8 cellular contexts compared by ENCODE assay signal in the genomic region with DNA sequence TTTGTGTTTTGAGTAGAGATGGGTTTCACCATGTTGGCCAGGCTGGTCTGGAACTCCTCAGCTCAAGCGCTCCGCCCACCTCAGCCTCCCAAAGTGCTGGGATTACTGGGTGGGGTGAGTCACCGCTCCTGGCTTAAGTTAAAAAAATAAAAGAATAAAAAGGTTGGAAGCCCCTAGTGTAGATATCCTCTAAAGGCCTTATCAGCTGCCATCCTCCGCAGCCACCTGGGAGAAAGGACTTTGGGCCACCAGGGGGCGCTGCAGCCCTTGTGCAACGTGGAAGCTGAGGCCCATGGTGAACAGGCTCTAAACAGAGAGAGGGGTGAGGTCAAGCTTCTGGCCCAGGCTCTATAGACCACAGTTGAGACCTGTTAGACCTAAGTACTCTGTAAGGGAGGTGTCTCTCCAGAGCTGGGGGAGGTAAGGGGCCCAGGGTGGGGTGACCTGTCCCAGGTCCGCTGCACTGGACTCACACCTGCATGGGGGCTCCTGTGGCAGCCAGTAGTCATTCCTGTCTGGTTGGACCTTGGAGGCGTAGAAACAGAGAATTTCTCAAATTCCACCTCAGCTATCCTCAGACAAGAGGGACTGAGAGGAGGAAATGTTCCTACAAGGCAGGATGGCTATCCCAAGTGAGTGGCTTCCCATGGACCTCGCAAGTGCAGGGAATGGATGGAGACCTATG. TPM values are rescaled to one million over a fixed set of nuclear protein-coding genes. Genes with fewer than 3 reads are reported as not detected.
DNase-seq lines count a peak whose midpoint lies in the region; ATAC-seq and TF ChIP-seq lines count a peak whose summit lies in the region.

No MANE protein-coding gene starts in this region.

- no peak overlapping the region for H3K27ac Mint-ChIP-seq in MCF 10A (ENCODE audit: low read depth, unreplicated experiment)

- peak; percentile 84 for TF ChIP-seq CTCF in WI38 (IDR thresholded peaks at IDR 0.05; ENCODE audit: low read depth, low read length)
- TF ChIP-seq CTCF in MCF 10A (IDR thresholded peaks at IDR 0.05; ENCODE audit: unreplicated experiment): peak; percentile 81

- POLR2A ChIA-PET in MCF 10A (lab: Yijun Ruan, JAX): interaction anchor here (0.9 to 1.4 kb wide), 2 partner anchors 14 to 17 kb away, joined by 3 to 7 read pairs; a partner anchor contains a TSS

- intact Hi-C loops in MCF 10A (cut with micrococcal nuclease): no loop called here

- H3K27me3 Mint-ChIP-seq in MCF 10A (ENCODE audit: insufficient read depth, unreplicated experiment): no peaks in the 10 kb centered on the region

- no peak for ATAC-seq in GM19452 (IDR thresholded peaks at IDR 0.05; ENCODE audit: unreplicated experiment)

- CTCF ChIA-PET in MCF 10A (lab: Yijun Ruan, JAX): interaction anchor here (0.6 to 5.4 kb wide), 25 partner anchors 8 to 673 kb away, joined by 3 to 58 read pairs (median 6); a partner anchor contains a TSS

- BruUV-seq in MCF 10A (replicated peaks; lab: Mats Ljungman, UMichigan): no TSS peak

- H3K36me3 Mint-ChIP-seq in MCF 10A (ENCODE audit: insufficient read depth, unreplicated experiment): no peaks in the 10 kb centered on the region

- H3K4me3 Mint-ChIP-seq in MCF 10A (ENCODE audit: unreplicated experiment): no peak overlapping the region

- no peak overlapping the region for H3K4me3 ChIP-seq in WI38 (ENCODE audit: low read depth, low read length)

- H3K9me3 Mint-ChIP-seq in MCF 10A (ENCODE audit: unreplicated experiment): no peaks in the 10 kb centered on the region

- peak; percentile 71 for DNase-seq in A172 (ENCODE audit: low spot score)
- peak; percentile 87 for DNase-seq in GM19240 (ENCODE audit: insufficient read length, low spot score)
- peak; percentile 59 for DNase-seq in NCI-H2171 treated with DMSO at 0.1 percent for 48 hours (lab: John Stamatoyannopoulos, UW)
- DNase-seq in MCF 10A (ENCODE audit: unreplicated experiment): peak; percentile 80
- peak; percentile 76 for DNase-seq in iris pigment epithelial cell (ENCODE audit: low read depth)
- DNase-seq in stimulated activated CD4-positive, alpha-beta T cell treated with anti-CD3 and anti-CD28 coated beads, Interleukin-15, amount 100 ng/mL, for 1 hour (ENCODE audit: low read depth in 1 of 2, low spot score in 1 of 2): peak; percentile 65 to 84

- H3K4me1 Mint-ChIP-seq in MCF 10A (ENCODE audit: insufficient read depth, unreplicated experiment): peaks cover 7% of the 10 kb centered on the region

RNA-seq across cellular contexts. Expression of a gene that starts 14.0 kb away (rescaled TPM):
- 143 and 147 TPM in 2 replicates for total RNA-seq in A172 (2014; rRNA removed; shearing (Covaris generic))
- total RNA-seq in MCF 10A (2022): 58.5 and 67.9 TPM in 2 replicates

RNA-seq across cellular contexts. Expression of a gene that starts 18.1 kb away (rescaled TPM):
- 1.6 and 3.3 TPM in 2 replicates for total RNA-seq in A172 (2014; rRNA removed; shearing (Covaris generic))
- 1.3 and 1.7 TPM in 2 replicates for total RNA-seq in MCF 10A (2022)

RNA-seq across cellular contexts. Expression of a gene that starts 45.8 kb away (rescaled TPM):
- 57.4 and 93.9 TPM in 2 replicates for total RNA-seq in A172 (2014; rRNA removed; shearing (Covaris generic))
- total RNA-seq in MCF 10A (2022): 57.4 and 58.7 TPM in 2 replicates
